In genomic region chr2:131140581-131140980, GRCh38 we compare ENCODE assay signal across 20 cellular contexts. TPM values are rescaled to one million over a fixed set of nuclear protein-coding genes. Genes with fewer than 3 reads are reported as not detected.
A peak's percentile ranks its signal among the peaks of the same experiment; 100 is the strongest.
DNase-seq lines count a peak whose midpoint lies in the region; ATAC-seq and TF ChIP-seq lines count a peak whose summit lies in the region.
"Had no signal": no experiment of that assay in that cellular context is flagged by ENCODE, and none has a peak within 500 bp of the region (broad histone marks: within the 10 kb centered on the region; RNA-seq: fewer than 3 reads in every experiment).

No MANE protein-coding gene starts in this region.

- TF ChIP-seq CTCF in GM23338 (conservative IDR thresholded peaks at IDR 0.05; ENCODE audit: low read depth in 2 of 2) (no peak), omental fat pad (IDR thresholded peaks at IDR 0.05) (no peak)

- no peaks in the 10 kb centered on the region for H3K27me3 ChIP-seq in GM23338 (ENCODE audit: insufficient read depth)
- H3K27me3 ChIP-seq in trophoblast cell (ENCODE audit: insufficient read depth, low read length): no peaks in the 10 kb centered on the region

- WGBS in trophoblast cell (ENCODE audit: extremely low coverage, insufficient coverage, insufficient read length): no CpG with 5 or more reads among the region's 2 CpGs

- DNase-seq in activated T-cell treated with anti-CD3 and anti-CD28 coated beads, Interleukin-2, amount 50 U/mL, for 24 hours: no peak
- no peak for DNase-seq in activated T-cell treated with anti-CD3 and anti-CD28 coated beads, Interleukin-2, amount 50 U/mL, for 72 hours
- DNase-seq in GM23338 (ENCODE audit: low spot score) (no peak), left cardiac atrium (no peak), trophoblast cell (no peak), activated gamma-delta T cell (lab: John Stamatoyannopoulos, UW) (no peak), omental fat pad (ENCODE audit: low spot score) (no peak)
- DNase-seq: 8988T, EL, H7, NCI-H1417, NCI-H187, NCI-H2107, NCI-H2227 treated with DMSO at 0.1 percent for 48 hours, NCI-H510A treated with DMSO at 0.1 percent for 48 hours, NCI-H774, OCI-M1, SIG-M5 had no signal

- H3K27me3 Mint-ChIP-seq in activated T-cell treated with anti-CD3 and anti-CD28 coated beads, Interleukin-2, amount 50 U/mL, for 24 hours: no peaks in the 10 kb centered on the region
- no peaks in the 10 kb centered on the region for H3K27me3 Mint-ChIP-seq in activated T-cell treated with anti-CD3 and anti-CD28 coated beads, Interleukin-2, amount 50 U/mL, for 72 hours (ENCODE audit: low read depth)
- H3K27me3 Mint-ChIP-seq in GM23338 (ENCODE audit: insufficient read depth, low read depth, poor library complexity): no peaks in the 10 kb centered on the region
- H3K27me3 Mint-ChIP-seq: B cell had no signal

- H3K9me3 ChIP-seq in trophoblast cell (ENCODE audit: insufficient read depth, low read depth, low read length): peaks cover 3% of the 10 kb centered on the region

- no peak overlapping the region for H3K23ac ChIP-seq in trophoblast cell (ENCODE audit: low read length)

- H4K20me1 ChIP-seq in GM23338 (replicated peaks; ENCODE audit: insufficient read depth): peaks cover 44% of the 10 kb centered on the region

- H3K9me2 ChIP-seq in GM23338 (ENCODE audit: insufficient read depth): no peaks in the 10 kb centered on the region

- H3K18ac ChIP-seq in trophoblast cell (ENCODE audit: low read length): no peak overlapping the region

- no peak overlapping the region for H3K14ac ChIP-seq in trophoblast cell (ENCODE audit: low read length)

- H4K8ac ChIP-seq in trophoblast cell (ENCODE audit: low read depth, low read length): no peak overlapping the region

- ATAC-seq in activated T-cell treated with anti-CD3 and anti-CD28 coated beads, Interleukin-2, amount 50 U/mL, for 72 hours (replicated peaks in 1 of 2): no peak
- ATAC-seq in GM23338: no peak
- ATAC-seq in left cardiac atrium: peak; percentile 15 to 41
- ATAC-seq in GM21367 (IDR thresholded peaks at IDR 0.05; ENCODE audit: unreplicated experiment): no peak
- ATAC-seq in omental fat pad (ENCODE audit: low FRiP score): no peak

- no peak overlapping the region for H2BK5ac ChIP-seq in trophoblast cell (ENCODE audit: low read depth, low read length, poor library complexity)

- H3K4me3 ChIP-seq in GM23338 (no peak overlapping the region), trophoblast cell (ENCODE audit: low read depth, low read length) (no peak overlapping the region)

- H3F3A ChIP-seq in GM23338 (replicated peaks; ENCODE audit: low read depth): no peaks in the 10 kb centered on the region

- peak overlapping the region; percentile 45 for H3K27ac Mint-ChIP-seq in activated T-cell treated with anti-CD3 and anti-CD28 coated beads, Interleukin-2, amount 50 U/mL, for 24 hours
- no peak overlapping the region for H3K27ac Mint-ChIP-seq in activated T-cell treated with anti-CD3 and anti-CD28 coated beads, Interleukin-2, amount 50 U/mL, for 72 hours
- peak overlapping the region; percentile 41; the same call in 1 of the 2 replicates for H3K27ac Mint-ChIP-seq in GM23338
- H3K27ac Mint-ChIP-seq: B cell had no signal

- intact Hi-C loops in left cardiac atrium (cut with DNase I): no loop called here

- H3K9ac ChIP-seq in trophoblast cell (ENCODE audit: low read length): peak overlapping the region; percentile 16

- H3K79me2 ChIP-seq in GM23338 (replicated peaks; ENCODE audit: insufficient read depth): peaks cover 65% of the 10 kb centered on the region
- H3K79me2 ChIP-seq in trophoblast cell (ENCODE audit: control insufficient read depth, insufficient read depth, low read length, poor library complexity): no peaks in the 10 kb centered on the region

- H3K4me2 ChIP-seq in GM23338 (no peak overlapping the region), trophoblast cell (ENCODE audit: low read length) (no peak overlapping the region)

- H3K4me1 Mint-ChIP-seq in activated T-cell treated with anti-CD3 and anti-CD28 coated beads, Interleukin-2, amount 50 U/mL, for 24 hours (ENCODE audit: low read depth): peaks cover 23% of the 10 kb centered on the region
- H3K4me1 Mint-ChIP-seq in activated T-cell treated with anti-CD3 and anti-CD28 coated beads, Interleukin-2, amount 50 U/mL, for 72 hours (ENCODE audit: low read depth): peaks cover 19% of the 10 kb centered on the region
- no peaks in the 10 kb centered on the region for H3K4me1 Mint-ChIP-seq in GM23338

- no peaks in the 10 kb centered on the region for H3K79me1 ChIP-seq in trophoblast cell (ENCODE audit: low read length)

- H2AFZ ChIP-seq in GM23338 (no peak overlapping the region), trophoblast cell (ENCODE audit: insufficient read depth, low read length, poor library complexity) (no peak overlapping the region)

- H3K27ac ChIP-seq in GM23338 (ENCODE audit: low read depth): no peak overlapping the region
- H3K27ac ChIP-seq in trophoblast cell (ENCODE audit: low read depth, low read length): no peak overlapping the region

- no peaks in the 10 kb centered on the region for H3K9me3 Mint-ChIP-seq in activated T-cell treated with anti-CD3 and anti-CD28 coated beads, Interleukin-2, amount 50 U/mL, for 24 hours
- no peaks in the 10 kb centered on the region for H3K9me3 Mint-ChIP-seq in activated T-cell treated with anti-CD3 and anti-CD28 coated beads, Interleukin-2, amount 50 U/mL, for 72 hours
- no peaks in the 10 kb centered on the region for H3K9me3 Mint-ChIP-seq in GM23338

- peaks cover 91% of the 10 kb centered on the region for H3K36me3 Mint-ChIP-seq in activated T-cell treated with anti-CD3 and anti-CD28 coated beads, Interleukin-2, amount 50 U/mL, for 24 hours (ENCODE audit: low read depth)
- H3K36me3 Mint-ChIP-seq in activated T-cell treated with anti-CD3 and anti-CD28 coated beads, Interleukin-2, amount 50 U/mL, for 72 hours (ENCODE audit: insufficient read depth in 2 of 2): peaks cover 6 to 34% of the 10 kb centered on the region in 2 donors
- H3K36me3 Mint-ChIP-seq in GM23338 (ENCODE audit: low read depth): peaks cover 49% of the 10 kb centered on the region

- H3K4me1 ChIP-seq in GM23338 (ENCODE audit: insufficient read depth) (no peaks in the 10 kb centered on the region), trophoblast cell (ENCODE audit: control insufficient read depth in 1 of 2, insufficient read depth in 2 of 2, low read length in 2 of 2) (no peaks in the 10 kb centered on the region)

- H4K12ac ChIP-seq in trophoblast cell (ENCODE audit: low read depth, low read length): no peak overlapping the region

- H2BK120ac ChIP-seq in trophoblast cell (ENCODE audit: insufficient read depth, low read length, poor library complexity): no peak overlapping the region

- H3K36me3 ChIP-seq in GM23338 (ENCODE audit: insufficient read depth): peaks cover 8% of the 10 kb centered on the region
- peaks cover 24 to 43% of the 10 kb centered on the region in 2 experiments for H3K36me3 ChIP-seq in trophoblast cell (ENCODE audit: control insufficient read depth in 1 of 2, insufficient read depth in 2 of 2, low read length in 2 of 2)

- no peak overlapping the region for H3K4ac ChIP-seq in trophoblast cell (ENCODE audit: low read depth, low read length)

- no peak overlapping the region for H2AK5ac ChIP-seq in trophoblast cell (ENCODE audit: low read length)

- H2BK12ac ChIP-seq in trophoblast cell (ENCODE audit: low read length): no peak overlapping the region

- no peak overlapping the region for H3K4me3 Mint-ChIP-seq in activated T-cell treated with anti-CD3 and anti-CD28 coated beads, Interleukin-2, amount 50 U/mL, for 24 hours
- H3K4me3 Mint-ChIP-seq in activated T-cell treated with anti-CD3 and anti-CD28 coated beads, Interleukin-2, amount 50 U/mL, for 72 hours: no peak overlapping the region
- no peak overlapping the region for H3K4me3 Mint-ChIP-seq in GM23338
- H3K4me3 Mint-ChIP-seq: B cell had no signal

- H4K91ac ChIP-seq in trophoblast cell (ENCODE audit: low read depth, low read length): no peak overlapping the region

TF ChIP-seq in GM23338, 12 proteins besides CTCF, POLR2A, EP300 and RAD21 (continues in another document):
- TF ChIP-seq STAT1 (IDR thresholded peaks at IDR 0.05; ENCODE audit: unreplicated experiment) (no peak), ZNF114 (CRISPR knock-in tag; IDR thresholded peaks at IDR 0.05) (no peak)

RNA-seq across cellular contexts. Expression of gene PLEKHB2, which starts 35.4 kb away (rescaled TPM):
- total RNA-seq in activated T-cell treated with anti-CD3 and anti-CD28 coated beads, Interleukin-2, amount 50 U/mL, for 72 hours: 10 to 100 TPM; 53.2 to 53.8 TPM
- total RNA-seq in GM23338 (2014; rRNA removed; shearing (Covaris generic)): 95.5 and 99.2 TPM in 2 replicates
- 33.4 and 39.8 TPM in 2 replicates for polyA plus RNA-seq in GM23338 (2016; fragmentation: Nextera tagmentation; extraction: Ambion mirVana)
- total RNA-seq in left cardiac atrium (10 to 100 TPM; 30.9 to 38.2 TPM), omental fat pad (100 to 1,000 TPM in 1 of 4 donors, 10 to 100 TPM in 3; 46.3 to 107 (median 78.3) TPM)
- polyA plus RNA-seq in trophoblast cell (2013): 54.6 and 56.5 TPM in 2 replicates

RNA-seq across cellular contexts. Expression of gene FAM168B, which starts 47.3 kb away (rescaled TPM):
- total RNA-seq in activated T-cell treated with anti-CD3 and anti-CD28 coated beads, Interleukin-2, amount 50 U/mL, for 72 hours: 100 to 1,000 TPM in 1 of 2 donors, 10 to 100 TPM in 1; 89.3 to 108 TPM
- total RNA-seq in GM23338 (2014; rRNA removed; shearing (Covaris generic)): 70.5 and 76.8 TPM in 2 replicates
- polyA plus RNA-seq in GM23338 (2016; fragmentation: Nextera tagmentation; extraction: Ambion mirVana): 18.8 and 19.1 TPM in 2 replicates
- total RNA-seq in left cardiac atrium (10 to 100 TPM; 78.7 to 94.7 TPM), omental fat pad (100 to 1,000 TPM in 3 of 4 donors, 10 to 100 TPM in 1; 97.7 to 137 (median 122) TPM)
- 95.6 and 97.7 TPM in 2 replicates for polyA plus RNA-seq in trophoblast cell (2013)

Comparison
In these comparisons a context has a peak if more than half of its experiments do, and no peak if none do; other contexts are left out.
1. ATAC-seq: peak in left cardiac atrium (2 of 2); none in activated T-cell treated with anti-CD3 and anti-CD28 coated beads, Interleukin-2, amount 50 U/mL, for 72 hours (0 of 2), GM23338 (single experiment), GM21367 (single experiment) and omental fat pad (single experiment).